Comparison of ENCODE assay signal across 1 cellular context in genomic region chr15:99252326-99252725, GRCh38.
TF ChIP-seq lines count a peak whose summit lies in the region.

No MANE protein-coding gene starts in this region.

TF ChIP-seq in K562, 482 proteins besides CTCF, POLR2A, EP300 and RAD21 (continued from another document):
- TF ChIP-seq MLX (CRISPR knock-in tag; conservative IDR thresholded peaks at IDR 0.05) (no peak), E4F1 (CRISPR knock-in tag; IDR thresholded peaks at IDR 0.05; ENCODE audit: borderline replicate concordance) (no peak), RB1 (IDR thresholded peaks at IDR 0.05; ENCODE audit: low read depth) (no peak), HIVEP1 (CRISPR knock-in tag; IDR thresholded peaks at IDR 0.05) (no peak), MBD1 (CRISPR knock-in tag; IDR thresholded peaks at IDR 0.05) (no peak), NFYB (IDR thresholded peaks at IDR 0.05; ENCODE audit: extremely low read depth, insufficient read length) (no peak), NR2F6 (CRISPR knock-in tag; IDR thresholded peaks at IDR 0.05) (no peak), CBFA2T3 (IDR thresholded peaks at IDR 0.05) (no peak), ZNF511 (CRISPR knock-in tag; IDR thresholded peaks at IDR 0.05) (no peak), CHD4 (IDR thresholded peaks at IDR 0.05; ENCODE audit: insufficient read depth, insufficient replicate concordance, low read depth, low read length, poor library complexity, severe bottlenecking) (no peak), WHSC1 (IDR thresholded peaks at IDR 0.05; ENCODE audit: low read length) (no peak)
